ENCODE assay signal across 19 cellular contexts in genomic region chr17:40025559-40025958, GRCh38. TPM values are rescaled to one million over a fixed set of nuclear protein-coding genes. Genes with fewer than 3 reads are reported as not detected.
DNase-seq lines count a peak whose midpoint lies in the region; ATAC-seq, FAIRE-seq and TF ChIP-seq lines count a peak whose summit lies in the region.
"Had no signal": no experiment of that assay in that cellular context is flagged by ENCODE, and none has a peak within 500 bp of the region (broad histone marks: within the 10 kb centered on the region; RNA-seq: fewer than 3 reads in every experiment).

No MANE protein-coding gene starts in this region.

- peak overlapping the region; percentile 14 for H3K27ac ChIP-seq in ACC112 (ENCODE audit: low read depth, low read length)
- no peak overlapping the region for H3K27ac ChIP-seq in GM23338 (ENCODE audit: low read depth)
- peak overlapping the region; percentile 62 for H3K27ac ChIP-seq in astrocyte (ENCODE audit: low read depth, low read length)
- no peak overlapping the region for H3K27ac ChIP-seq in right lobe of liver
- H3K27ac ChIP-seq: left ventricle myocardium inferior had no signal

- ATAC-seq in GM23338 (no peak), memory B cell (ENCODE audit: low read depth) (no peak), right lobe of liver (no peak), GM18858 (IDR thresholded peaks at IDR 0.05; ENCODE audit: unreplicated experiment) (no peak)
- ATAC-seq: Right ventricle myocardium inferior had no signal

- no peak for TF ChIP-seq POLR2A in right lobe of liver (IDR thresholded peaks at IDR 0.05)

- H3K27ac Mint-ChIP-seq in GM23338 (peak overlapping the region; percentile 16; the same call in 1 of the 2 replicates), astrocyte (ENCODE audit: unreplicated experiment) (no peak overlapping the region), memory B cell (peak overlapping the region; percentile 55)
- H3K27ac Mint-ChIP-seq: activated B cell treated with CpG ODN at 0.5 μM for 24 hours; dendritic cell treated with granulocyte-macrophage colony-stimulating factor and Interleukin-4, amounts not matched to agents 40 ng/mL and 50 ng/mL, for 4 days; T-helper 1 cell treated with Interleukin-12 subunit alpha and Interleukin-12 subunit beta and Interleukin-4 antibody, amounts not matched to agents 30 μg/mL and 1 μg/mL, for 36 hours had no signal

- H3K27me3 ChIP-seq in ACC112 (ENCODE audit: insufficient read depth, low read length) (no peaks in the 10 kb centered on the region), GM23338 (ENCODE audit: insufficient read depth) (no peaks in the 10 kb centered on the region), astrocyte (ENCODE audit: insufficient read depth, low read length) (no peaks in the 10 kb centered on the region), right lobe of liver (no peaks in the 10 kb centered on the region)

- peaks cover 8% of the 10 kb centered on the region; the same call in 1 of the 2 replicates for H3K36me3 ChIP-seq in ACC112 (ENCODE audit: insufficient read depth, low read length)
- H3K36me3 ChIP-seq in GM23338 (ENCODE audit: insufficient read depth): peaks cover 12% of the 10 kb centered on the region; the same call in 1 of the 2 replicates
- peaks cover 17% of the 10 kb centered on the region for H3K36me3 ChIP-seq in astrocyte (ENCODE audit: insufficient read depth, low read length)
- peaks cover 0 to 56% (median 13%) of the 10 kb centered on the region in 4 donors for H3K36me3 ChIP-seq in right lobe of liver

- FAIRE-seq in astrocyte (lab: Jason Lieb, UNC): no peak
- FAIRE-seq: urothelium cell line had no signal

- H3K4me1 Mint-ChIP-seq in GM23338 (peaks cover 6% of the 10 kb centered on the region; the same call in 2 of the 3 replicates), astrocyte (ENCODE audit: low read depth, unreplicated experiment) (peaks cover 10% of the 10 kb centered on the region), memory B cell (peaks cover 3% of the 10 kb centered on the region)
- H3K4me1 Mint-ChIP-seq: activated B cell treated with CpG ODN at 0.5 μM for 24 hours had no signal

- H3K9ac ChIP-seq in astrocyte (ENCODE audit: low read length): peak overlapping the region; percentile 25

- H3F3A ChIP-seq in GM23338 (replicated peaks; ENCODE audit: low read depth): peaks cover 18% of the 10 kb centered on the region

- H3K4me1 ChIP-seq in ACC112 (ENCODE audit: control insufficient read depth, insufficient read depth, low read length, unreplicated experiment) (peaks cover 63% of the 10 kb centered on the region), GM23338 (ENCODE audit: insufficient read depth) (no peaks in the 10 kb centered on the region), astrocyte (ENCODE audit: insufficient read depth, low read length) (peaks cover 42% of the 10 kb centered on the region), right lobe of liver (peaks cover 0 to 25% (median 7%) of the 10 kb centered on the region in 4 donors)

- intact Hi-C loops in right lobe of liver (cut with DNase I): no loop called here

- H3K9me3 Mint-ChIP-seq in GM23338: no peaks in the 10 kb centered on the region
- H3K9me3 Mint-ChIP-seq in astrocyte (ENCODE audit: unreplicated experiment): no peaks in the 10 kb centered on the region
- no peaks in the 10 kb centered on the region for H3K9me3 Mint-ChIP-seq in memory B cell
- H3K9me3 Mint-ChIP-seq: activated B cell treated with CpG ODN at 0.5 μM for 24 hours; brain; dendritic cell treated with granulocyte-macrophage colony-stimulating factor and Interleukin-4, amounts not matched to agents 40 ng/mL and 50 ng/mL, for 4 days; T-helper 1 cell treated with Interleukin-12 subunit alpha and Interleukin-12 subunit beta and Interleukin-4 antibody, amounts not matched to agents 30 μg/mL and 1 μg/mL, for 36 hours had no signal

- 90% methylated on average over 2 of the region's 2 CpGs for WGBS in right lobe of liver (ENCODE audit: insufficient coverage, low coverage, low lambda C conversion rate, missing lambda C conversion rate)

- DNase-seq in GM23338 (ENCODE audit: low spot score): no peak
- DNase-seq in astrocyte (ENCODE audit: low read depth): no peak
- DNase-seq in memory B cell (ENCODE audit: low spot score in 2 of 2): no peak
- no peak for DNase-seq in right lobe of liver
- DNase-seq in C1 segment of cervical spinal cord (lab: John Stamatoyannopoulos, UW): no peak
- DNase-seq in glomerular visceral epithelial cell (ENCODE audit: extremely low spot score): no peak
- DNase-seq: activated B cell treated with CpG ODN at 0.5 μM for 24 hours, activated gamma-delta T cell, left ventricle myocardium inferior, NCI-H187, NCI-H2227 treated with DMSO at 0.1 percent for 48 hours had no signal

- H3K4me3 ChIP-seq in ACC112 (ENCODE audit: low read depth, low read length) (no peak overlapping the region), GM23338 (no peak overlapping the region), astrocyte (ENCODE audit: insufficient read depth, low read depth, low read length) (no peak overlapping the region), right lobe of liver (no peak overlapping the region)
- H3K4me3 ChIP-seq: left ventricle myocardium inferior had no signal

- H3K4me2 ChIP-seq in GM23338 (no peak overlapping the region), astrocyte (ENCODE audit: low read length) (peak overlapping the region; percentile 38)

- no peaks in the 10 kb centered on the region for H4K20me1 ChIP-seq in GM23338 (replicated peaks; ENCODE audit: insufficient read depth)
- H4K20me1 ChIP-seq in astrocyte (ENCODE audit: insufficient read depth, low read length): peaks cover 7% of the 10 kb centered on the region

- H2AFZ ChIP-seq in ACC112 (ENCODE audit: low read length, unreplicated experiment) (no peak overlapping the region), GM23338 (no peak overlapping the region), astrocyte (ENCODE audit: low read depth, low read length) (no peak overlapping the region)

- H3K79me2 ChIP-seq in ACC112 (ENCODE audit: control insufficient read depth, insufficient read depth, low read length, unreplicated experiment) (no peaks in the 10 kb centered on the region), GM23338 (replicated peaks; ENCODE audit: insufficient read depth) (no peaks in the 10 kb centered on the region), astrocyte (ENCODE audit: insufficient read depth, low read length) (no peaks in the 10 kb centered on the region)

- H3K36me3 Mint-ChIP-seq in GM23338 (ENCODE audit: low read depth) (peaks cover 62% of the 10 kb centered on the region), astrocyte (ENCODE audit: low read depth, unreplicated experiment) (peaks cover 19% of the 10 kb centered on the region), memory B cell (peaks cover 29% of the 10 kb centered on the region)

- TF ChIP-seq CTCF in GM23338 (conservative IDR thresholded peaks at IDR 0.05; ENCODE audit: low read depth in 2 of 2): no peak
- TF ChIP-seq CTCF in astrocyte (IDR thresholded peaks at IDR 0.05; ENCODE audit: insufficient read depth, low read depth, low read length): no peak
- no peak for TF ChIP-seq CTCF in right lobe of liver (IDR thresholded peaks at IDR 0.05)

- no peaks in the 10 kb centered on the region for H3K9me2 ChIP-seq in GM23338 (ENCODE audit: insufficient read depth)

- peaks cover 8% of the 10 kb centered on the region for H3K27me3 Mint-ChIP-seq in GM23338 (ENCODE audit: insufficient read depth, low read depth, poor library complexity)
- H3K27me3 Mint-ChIP-seq in astrocyte (ENCODE audit: low read depth, unreplicated experiment): no peaks in the 10 kb centered on the region
- H3K27me3 Mint-ChIP-seq in memory B cell: no peaks in the 10 kb centered on the region
- H3K27me3 Mint-ChIP-seq: activated B cell treated with CpG ODN at 0.5 μM for 24 hours; dendritic cell treated with granulocyte-macrophage colony-stimulating factor and Interleukin-4, amounts not matched to agents 40 ng/mL and 50 ng/mL, for 4 days had no signal

- H3K4me3 Mint-ChIP-seq in GM23338: no peak overlapping the region
- H3K4me3 Mint-ChIP-seq in astrocyte (ENCODE audit: unreplicated experiment): no peak overlapping the region
- H3K4me3 Mint-ChIP-seq in memory B cell: no peak overlapping the region
- H3K4me3 Mint-ChIP-seq: activated B cell treated with CpG ODN at 0.5 μM for 24 hours; brain; dendritic cell treated with granulocyte-macrophage colony-stimulating factor and Interleukin-4, amounts not matched to agents 40 ng/mL and 50 ng/mL, for 4 days; T-helper 1 cell treated with Interleukin-12 subunit alpha and Interleukin-12 subunit beta and Interleukin-4 antibody, amounts not matched to agents 30 μg/mL and 1 μg/mL, for 36 hours had no signal

- H3K9me3 ChIP-seq in astrocyte (ENCODE audit: insufficient read depth, low read depth, low read length) (no peaks in the 10 kb centered on the region), right lobe of liver (no peaks in the 10 kb centered on the region)
- H3K9me3 ChIP-seq: left ventricle myocardium inferior had no signal

TF ChIP-seq in GM23338, 12 proteins besides CTCF, POLR2A, EP300 and RAD21 (continues in another document):
- TF ChIP-seq ZNF114 (CRISPR knock-in tag; IDR thresholded peaks at IDR 0.05): no peak
- no peak for TF ChIP-seq ETS1 (IDR thresholded peaks at IDR 0.05)
- no peak for TF ChIP-seq CREB1 (CRISPR knock-in tag; IDR thresholded peaks at IDR 0.05; ENCODE audit: low read depth)

RNA-seq across cellular contexts. Expression of gene CSF3, which starts 10.3 kb away (rescaled TPM):
- 1.2 TPM in 1 of 2 replicates, not detected in the other for total RNA-seq in GM23338 (2014; rRNA removed; shearing (Covaris generic))
- not detected in 2 replicates for polyA plus RNA-seq in GM23338 (2016; fragmentation: Nextera tagmentation; extraction: Ambion mirVana)
- not detected in 2 replicates for total RNA-seq in astrocyte
- under 1 TPM in 1 of 6 experiments, not detected in 5; 0.31 TPM for total RNA-seq in right lobe of liver
- total RNA-seq: activated B cell treated with CpG ODN at 0.5 μM for 24 hours, epithelial cell of proximal tubule, left ventricle myocardium inferior, Right ventricle myocardium inferior had no signal

RNA-seq across cellular contexts. Expression of gene MED24, which starts 28.6 kb away (rescaled TPM):
- total RNA-seq in GM23338 (2014; rRNA removed; shearing (Covaris generic)): 88.9 and 95.1 TPM in 2 replicates
- polyA plus RNA-seq in GM23338 (2016; fragmentation: Nextera tagmentation; extraction: Ambion mirVana): 44.4 and 44.8 TPM in 2 replicates
- 49.2 and 56.4 TPM in 2 replicates for total RNA-seq in astrocyte
- 10 to 100 TPM; 29.0 to 38.2 (median 35.9) TPM for total RNA-seq in right lobe of liver

RNA-seq across cellular contexts. Expression of gene THRA, which starts 37.2 kb away (rescaled TPM):
- 9.6 and 10.5 TPM in 2 replicates for total RNA-seq in GM23338 (2014; rRNA removed; shearing (Covaris generic))
- 3.4 and 3.6 TPM in 2 replicates for polyA plus RNA-seq in GM23338 (2016; fragmentation: Nextera tagmentation; extraction: Ambion mirVana)
- total RNA-seq in astrocyte (16.7 and 20.4 TPM in 2 replicates), right lobe of liver (1 to 10 TPM; 3.7 to 9.4 (median 7.7) TPM)

RNA-seq across cellular contexts. Expression of gene PSMD3, which starts 45.0 kb away (rescaled TPM):
- 200 and 217 TPM in 2 replicates for total RNA-seq in GM23338 (2014; rRNA removed; shearing (Covaris generic))
- polyA plus RNA-seq in GM23338 (2016; fragmentation: Nextera tagmentation; extraction: Ambion mirVana): 100 and 112 TPM in 2 replicates
- total RNA-seq in astrocyte (129 and 134 TPM in 2 replicates), right lobe of liver (10 to 100 TPM; 58.3 to 85.3 (median 67.4) TPM)

Comparison
In these comparisons a context has a peak if more than half of its experiments do, and no peak if none do; other contexts are left out.
1. H3K27ac ChIP-seq: peak in ACC112 (single experiment) and astrocyte (single experiment); none in GM23338 (single experiment) and right lobe of liver (0 of 3).